Comparison of ENCODE assay signal across 12 cellular contexts in genomic region chr5:132525299-132525724, GRCh38. TPM values are rescaled to one million over a fixed set of nuclear protein-coding genes. Genes with fewer than 3 reads are reported as not detected.
DNase-seq lines count a peak whose midpoint lies in the region; ATAC-seq and TF ChIP-seq lines count a peak whose summit lies in the region.
"Had no signal": no experiment of that assay in that cellular context is flagged by ENCODE, and none has a peak within 500 bp of the region (broad histone marks: within the 10 kb centered on the region; RNA-seq: fewer than 3 reads in every experiment).

No MANE protein-coding gene starts in this region.

- no peak for TF ChIP-seq POLR2A in thyroid gland (IDR thresholded peaks at IDR 0.05)

- no peak overlapping the region for H3K27ac ChIP-seq in thyroid gland

- peaks cover 42% of the 10 kb centered on the region for H3K4me1 Mint-ChIP-seq in T-helper 2 cell treated with Interferon-gamma antibody and Interleukin-4, amounts not matched to agents 5 μg/mL and 100 μg/mL, for 36 hours (ENCODE audit: low read depth)
- peaks cover 56% of the 10 kb centered on the region for H3K4me1 Mint-ChIP-seq in activated naive CD8-positive, alpha-beta T cell treated with anti-CD3 and anti-CD28 coated beads, Interleukin-2, amount 50 U/mL, for 24 hours
- H3K4me1 Mint-ChIP-seq in WTC11 = no peaks in the 10 kb centered on the region

- H3K9me3 ChIP-seq in thyroid gland = no peaks in the 10 kb centered on the region

- no peaks in the 10 kb centered on the region for H3K27me3 Mint-ChIP-seq in T-helper 2 cell treated with Interferon-gamma antibody and Interleukin-4, amounts not matched to agents 5 μg/mL and 100 μg/mL, for 36 hours (ENCODE audit: low read depth)
- peaks cover 3% of the 10 kb centered on the region for H3K27me3 Mint-ChIP-seq in activated naive CD8-positive, alpha-beta T cell treated with anti-CD3 and anti-CD28 coated beads, Interleukin-2, amount 50 U/mL, for 24 hours
- H3K27me3 Mint-ChIP-seq in WTC11 (ENCODE audit: low read depth) = peaks cover 1% of the 10 kb centered on the region; the same call in 1 of the 2 replicates

- no peaks in the 10 kb centered on the region for H3K27me3 ChIP-seq in thyroid gland

- peaks cover 11% of the 10 kb centered on the region for H3K9me3 Mint-ChIP-seq in T-helper 2 cell treated with Interferon-gamma antibody and Interleukin-4, amounts not matched to agents 5 μg/mL and 100 μg/mL, for 36 hours
- H3K9me3 Mint-ChIP-seq in activated naive CD8-positive, alpha-beta T cell treated with anti-CD3 and anti-CD28 coated beads, Interleukin-2, amount 50 U/mL, for 24 hours = peaks cover 4% of the 10 kb centered on the region
- H3K9me3 Mint-ChIP-seq in WTC11 = peaks cover 13% of the 10 kb centered on the region

- no peaks in the 10 kb centered on the region for H3K36me3 ChIP-seq in thyroid gland

- peaks cover 2% of the 10 kb centered on the region for H3K36me3 Mint-ChIP-seq in T-helper 2 cell treated with Interferon-gamma antibody and Interleukin-4, amounts not matched to agents 5 μg/mL and 100 μg/mL, for 36 hours (ENCODE audit: low read depth)
- no peaks in the 10 kb centered on the region for H3K36me3 Mint-ChIP-seq in activated naive CD8-positive, alpha-beta T cell treated with anti-CD3 and anti-CD28 coated beads, Interleukin-2, amount 50 U/mL, for 24 hours (ENCODE audit: low read depth)
- no peaks in the 10 kb centered on the region for H3K36me3 Mint-ChIP-seq in WTC11

- ATAC-seq in GM21526 (IDR thresholded peaks at IDR 0.05; ENCODE audit: low FRiP score, unreplicated experiment) = peak; percentile 66
- ATAC-seq in HG03342 (IDR thresholded peaks at IDR 0.05; ENCODE audit: unreplicated experiment) = peak; percentile 76
- ATAC-seq in activated naive CD8-positive, alpha-beta T cell treated with anti-CD3 and anti-CD28 coated beads, Interleukin-2, amount 50 U/mL, for 24 hours = peak; percentile 89
- ATAC-seq in WTC11 = no peak

- no peaks in the 10 kb centered on the region for H3K4me1 ChIP-seq in thyroid gland

- H3K4me3 Mint-ChIP-seq in T-helper 2 cell treated with Interferon-gamma antibody and Interleukin-4, amounts not matched to agents 5 μg/mL and 100 μg/mL, for 36 hours = peak overlapping the region; percentile 55
- peak overlapping the region; percentile 13 for H3K4me3 Mint-ChIP-seq in activated naive CD8-positive, alpha-beta T cell treated with anti-CD3 and anti-CD28 coated beads, Interleukin-2, amount 50 U/mL, for 24 hours
- H3K4me3 Mint-ChIP-seq in WTC11 = no peak overlapping the region

- no peak overlapping the region for H3K4me3 ChIP-seq in thyroid gland (replicated peaks in 1 of 3)

- POLR2A ChIA-PET in WTC11 (lab: Charles Lee) = no interaction called here

- intact Hi-C loops in thyroid gland (cut with DNase I) = no loop called here

- CTCF ChIA-PET in WTC11 (lab: Charles Lee) = interaction anchor here (2.7 kb wide), 1 partner anchor 20 kb away, joined by 25 read pairs; no protein-coding TSS in a partner anchor

- H3K27ac Mint-ChIP-seq in T-helper 2 cell treated with Interferon-gamma antibody and Interleukin-4, amounts not matched to agents 5 μg/mL and 100 μg/mL, for 36 hours = peak overlapping the region; percentile 46
- peak overlapping the region; percentile 78 for H3K27ac Mint-ChIP-seq in activated naive CD8-positive, alpha-beta T cell treated with anti-CD3 and anti-CD28 coated beads, Interleukin-2, amount 50 U/mL, for 24 hours
- no peak overlapping the region for H3K27ac Mint-ChIP-seq in WTC11

- no peak for TF ChIP-seq CTCF in thyroid gland (IDR thresholded peaks at IDR 0.05)
- no peak for TF ChIP-seq CTCF in WTC11 (IDR thresholded peaks at IDR 0.05)

- DNase-seq in T-helper 2 cell treated with Interferon-gamma antibody and Interleukin-4, amounts not matched to agents 5 μg/mL and 100 μg/mL, for 36 hours (ENCODE audit: low spot score) = peak; percentile 46
- DNase-seq in T-helper 2 cell (no peak), thyroid gland (no peak), WTC11 (ENCODE audit: low spot score) (no peak), iPS-NIHi11 (ENCODE audit: low spot score) (no peak)
- no peak for DNase-seq in activated naive CD8-positive, alpha-beta T cell treated with anti-CD3 and anti-CD28 coated beads, Interleukin-2, amount 50 U/mL, for 24 hours
- DNase-seq: 8988T, foreskin melanocyte, NCI-H1436 treated with DMSO at 0.1 percent for 48 hours had no signal

TF ChIP-seq in WTC11, 78 proteins besides CTCF, POLR2A, EP300 and RAD21:
- TF ChIP-seq RELA (CRISPR knock-in tag; IDR thresholded peaks at IDR 0.05; ENCODE audit: borderline replicate concordance) (no peak), ELF4 (CRISPR knock-in tag; IDR thresholded peaks at IDR 0.05; ENCODE audit: low read depth) (no peak), ETV6 (CRISPR knock-in tag; IDR thresholded peaks at IDR 0.05) (no peak), JUN (CRISPR knock-in tag; IDR thresholded peaks at IDR 0.05) (no peak), NFATC4 (CRISPR knock-in tag; IDR thresholded peaks at IDR 0.05) (no peak)

RNA-seq across cellular contexts. Expression of gene IL5, which starts 18.0 kb away (rescaled TPM):
- total RNA-seq in thyroid gland = not detected
- total RNA-seq in WTC11 (2021) = not detected in 3 replicates
- total RNA-seq: astrocyte had no signal

RNA-seq across cellular contexts. Expression of gene RAD50, which starts 31.5 kb away (rescaled TPM):
- total RNA-seq in thyroid gland = 10 to 100 TPM; 34.1 to 40.1 (median 37.5) TPM
- total RNA-seq in WTC11 (2021) = 31.1 to 37.7 TPM (median 36.9 TPM) in 3 replicates

RNA-seq across cellular contexts. Expression of gene IRF1, which starts 34.7 kb away (rescaled TPM):
- 10 to 100 TPM; 24.6 to 49.7 (median 32.1) TPM for total RNA-seq in thyroid gland
- total RNA-seq in WTC11 (2021) = 8.8 to 9.8 TPM (median 9.4 TPM) in 3 replicates
